In genomic region chr17:2418572-2418971, GRCh38 we compare ENCODE assay signal across 13 cellular contexts. TPM values are rescaled to one million over a fixed set of nuclear protein-coding genes. Genes with fewer than 3 reads are reported as not detected.
A peak's percentile ranks its signal among the peaks of the same experiment; 100 is the strongest.
DNase-seq lines count a peak whose midpoint lies in the region; ATAC-seq and TF ChIP-seq lines count a peak whose summit lies in the region.
"Had no signal": no experiment of that assay in that cellular context is flagged by ENCODE, and none has a peak within 500 bp of the region (broad histone marks: within the 10 kb centered on the region; RNA-seq: fewer than 3 reads in every experiment).

No MANE protein-coding gene starts in this region.

- H3K27ac ChIP-seq in angular gyrus (ENCODE audit: low read depth, low read length) (peak overlapping the region; percentile 8), skeletal muscle tissue (ENCODE audit: low read depth, low read length) (peak overlapping the region; percentile 67), foreskin keratinocyte (no peak overlapping the region)

- peaks cover 18 to 36% (median 18%) of the 10 kb centered on the region in 3 donors for H3K36me3 ChIP-seq in skeletal muscle tissue (ENCODE audit: control insufficient read depth in 3 of 3, insufficient read depth in 3 of 3, low read length in 3 of 3)

- peak; percentile 54 to 56 for ATAC-seq in left cardiac atrium
- ATAC-seq in GM19351 (IDR thresholded peaks at IDR 0.05; ENCODE audit: unreplicated experiment) = no peak
- ATAC-seq in foreskin keratinocyte = no peak

- H3K4me1 ChIP-seq in skeletal muscle tissue (ENCODE audit: control insufficient read depth in 3 of 3, insufficient read depth in 3 of 3, low read length in 3 of 3) (peaks cover 5 to 30% (median 19%) of the 10 kb centered on the region in 3 donors), foreskin keratinocyte (peaks cover 6% of the 10 kb centered on the region)

- peak overlapping the region in 2 of 3 donors; percentile 21 to 57 for H3K4me3 ChIP-seq in skeletal muscle tissue (ENCODE audit: low read length in 3 of 3)

- peak overlapping the region; percentile 13 to 70 (median 15) for H3K9ac ChIP-seq in skeletal muscle tissue (ENCODE audit: low read depth in 1 of 3, low read length in 3 of 3)

- H3K27me3 ChIP-seq in skeletal muscle tissue (ENCODE audit: control insufficient read depth in 3 of 3, insufficient read depth in 3 of 3, low read length in 3 of 3) = no peaks in the 10 kb centered on the region
- no peaks in the 10 kb centered on the region for H3K27me3 ChIP-seq in foreskin keratinocyte

- intact Hi-C loops in left cardiac atrium (cut with DNase I) = loop anchor here (5.0 to 10.0 kb wide), 2 partner anchors 36 to 54 kb away; no protein-coding TSS in a partner anchor

- no peaks in the 10 kb centered on the region for H3K9me3 ChIP-seq in skeletal muscle tissue (ENCODE audit: control insufficient read depth in 3 of 3, low read length in 3 of 3)

- peak; percentile 50 for DNase-seq in HCEC 1CT
- no peak for DNase-seq in left cardiac atrium
- DNase-seq in RPMI8226 = no peak
- no peak for DNase-seq in foreskin keratinocyte
- DNase-seq: CD4-positive, CD25-positive, alpha-beta regulatory T cell; GDM1; hippocampal formation; mesendoderm; NCI-H1048; NCI-H524 had no signal

- no peak for TF ChIP-seq CTCF in foreskin keratinocyte (conservative IDR thresholded peaks at IDR 0.05)

RNA-seq across cellular contexts. Expression of gene MNT, which starts 17.7 kb away (rescaled TPM):
- 10 to 100 TPM; 11.2 to 12.7 TPM for total RNA-seq in left cardiac atrium
- total RNA-seq in skeletal muscle tissue = 5.2 TPM
- total RNA-seq in foreskin keratinocyte = 5.3 and 5.9 TPM in 2 replicates
- polyA plus RNA-seq in foreskin keratinocyte = 4.5 and 4.7 TPM in 2 replicates

Comparison
In these comparisons a context has a peak if more than half of its experiments do, and no peak if none do; other contexts are left out.
1. ATAC-seq: peak in left cardiac atrium (2 of 2); none in GM19351 (single experiment) and foreskin keratinocyte (single experiment).